Comparison of ENCODE assay signal across 9 cellular contexts in the genomic region with DNA sequence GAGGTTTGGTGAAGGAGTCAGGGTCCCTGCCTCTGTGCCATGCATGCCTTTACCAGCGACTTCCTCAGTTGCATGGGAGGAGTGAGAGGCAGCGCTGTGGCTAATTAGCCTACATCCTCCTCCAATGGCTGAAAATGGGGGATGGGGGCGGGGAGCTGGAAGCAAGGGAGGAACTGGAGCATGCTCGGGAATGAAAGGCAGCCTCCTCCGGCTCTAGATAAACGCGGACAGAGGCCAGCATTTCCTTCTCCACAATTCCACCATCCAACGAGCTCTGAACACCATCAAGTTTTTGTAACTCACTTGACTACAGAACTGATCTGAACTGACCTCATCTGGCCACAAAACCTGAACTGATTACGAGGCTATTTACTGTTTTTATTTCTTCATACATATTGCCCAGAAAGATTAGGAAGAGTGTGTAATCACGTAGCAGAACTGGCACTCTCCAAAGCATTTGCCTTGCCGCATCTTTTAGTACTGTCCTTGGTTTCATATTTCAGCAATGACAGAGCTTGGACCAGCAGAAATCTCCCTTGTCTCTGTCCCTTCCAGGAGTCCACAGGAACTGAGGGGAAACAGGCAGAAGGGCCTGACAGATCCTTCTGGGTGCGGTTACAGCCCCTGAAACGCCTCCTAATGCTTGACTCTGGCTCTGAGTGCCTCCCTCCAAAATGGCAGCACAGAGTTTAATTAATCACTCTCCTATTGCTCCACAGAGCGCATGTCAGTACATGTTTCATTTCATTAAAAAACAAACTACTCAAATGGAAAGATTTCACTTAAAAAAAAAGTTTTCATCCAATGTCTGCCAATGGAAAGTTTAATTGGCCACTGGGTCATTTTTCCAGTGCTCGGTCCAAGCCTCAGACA. TPM values are rescaled to one million over a fixed set of nuclear protein-coding genes. Genes with fewer than 3 reads are reported as not detected.
DNase-seq lines count a peak whose midpoint lies in the region; ATAC-seq and TF ChIP-seq lines count a peak whose summit lies in the region.
"Had no signal": no experiment of that assay in that cellular context is flagged by ENCODE, and none has a peak within 500 bp of the region (broad histone marks: within the 10 kb centered on the region; RNA-seq: fewer than 3 reads in every experiment).

No MANE protein-coding gene starts in this region.

- DNase-seq in AG04449 (ENCODE audit: low read depth, low spot score) (no peak), NT2/D1 (ENCODE audit: low read depth, low spot score) (peak; percentile 72), esophagus squamous epithelium (lab: John Stamatoyannopoulos, UW) (no peak), inferior parietal cortex (ENCODE audit: extremely low spot score) (no peak), superior temporal gyrus (ENCODE audit: extremely low spot score) (no peak)
- DNase-seq: DMS 273 treated with DMSO at 0.1 percent for 48 hours had no signal

- H3K27me3 Mint-ChIP-seq in nephron (ENCODE audit: low read depth): no peaks in the 10 kb centered on the region

- H3K27me3 ChIP-seq in NT2/D1 (ENCODE audit: insufficient read depth, insufficient read length) (no peaks in the 10 kb centered on the region), esophagus squamous epithelium (no peaks in the 10 kb centered on the region)

- H3K9me3 ChIP-seq in NT2/D1 (ENCODE audit: insufficient read depth, low read length) (no peaks in the 10 kb centered on the region), esophagus squamous epithelium (no peaks in the 10 kb centered on the region)

- H3K4me3 Mint-ChIP-seq in nephron: peak overlapping the region; percentile 58 to 65 (median 64)

- POLR2A ChIA-PET in AG04449 (lab: Yijun Ruan, JAX): no interaction called here

- peak overlapping the region; percentile 21; the same call in 1 of the 2 replicates for H3K4me3 ChIP-seq in AG04449 (ENCODE audit: low read depth, low read length)
- no peak overlapping the region for H3K4me3 ChIP-seq in NT2/D1 (ENCODE audit: insufficient read length, low read depth)
- H3K4me3 ChIP-seq in esophagus squamous epithelium: peak overlapping the region in 1 of 4 donors; percentile 5

- TF ChIP-seq POLR2A in esophagus squamous epithelium (IDR thresholded peaks at IDR 0.05): no peak

- ATAC-seq in GM19324 (IDR thresholded peaks at IDR 0.05; ENCODE audit: low FRiP score, unreplicated experiment) (no peak), HG03460 (IDR thresholded peaks at IDR 0.05; ENCODE audit: unreplicated experiment) (no peak)

- no peak overlapping the region for H3K9ac ChIP-seq in NT2/D1 (ENCODE audit: insufficient read length, low read depth)

- peaks cover 76% of the 10 kb centered on the region for H3K4me1 Mint-ChIP-seq in nephron

- H3K4me1 ChIP-seq in NT2/D1 (ENCODE audit: insufficient read depth, insufficient read length): peaks cover 10% of the 10 kb centered on the region
- H3K4me1 ChIP-seq in esophagus squamous epithelium: peaks cover 0 to 74% (median 29%) of the 10 kb centered on the region in 3 donors

- peaks cover 5% of the 10 kb centered on the region for H3K36me3 ChIP-seq in NT2/D1 (ENCODE audit: insufficient read depth, insufficient read length, low read length)
- no peaks in the 10 kb centered on the region for H3K36me3 ChIP-seq in esophagus squamous epithelium

- no peaks in the 10 kb centered on the region for H3K9me3 Mint-ChIP-seq in nephron

- peaks cover 17% of the 10 kb centered on the region for H3K36me3 Mint-ChIP-seq in nephron (ENCODE audit: low read depth)

- WGBS in esophagus squamous epithelium, 2 donors: 64 to 71% methylated on average over 15 of the region's 15 CpGs

- peak overlapping the region; percentile 46 to 80 (median 72) for H3K27ac ChIP-seq in esophagus squamous epithelium

- peak overlapping the region; percentile 96 to 98 (median 96) for H3K27ac Mint-ChIP-seq in nephron

- intact Hi-C loops in esophagus squamous epithelium (cut with DNase I): no loop called here

- CTCF ChIA-PET in AG04449 (lab: Yijun Ruan, JAX): interaction anchor here (1.2 to 1.3 kb wide), 2 partner anchors 10 to 380 kb away, joined by 3 to 4 read pairs; no protein-coding TSS in a partner anchor

- TF ChIP-seq CTCF in AG04449 (IDR thresholded peaks at IDR 0.05; ENCODE audit: insufficient read depth, low read length, missing control alignments): no peak
- no peak for TF ChIP-seq CTCF in esophagus squamous epithelium (IDR thresholded peaks at IDR 0.05)
- TF ChIP-seq CTCF in nephron (IDR thresholded peaks at IDR 0.05; ENCODE audit: unreplicated experiment in 3 of 3): no peak

RNA-seq across cellular contexts. Expression of a gene that starts 58.2 kb away (rescaled TPM):
- total RNA-seq in esophagus squamous epithelium: 10 to 100 TPM; 36.8 to 52.1 (median 46.7) TPM
